In genomic region chr1:156726549-156727226, GRCh38 we compare ENCODE assay signal across 8 cellular contexts. TPM values are rescaled to one million over a fixed set of nuclear protein-coding genes. Genes with fewer than 3 reads are reported as not detected.
DNase-seq lines count a peak whose midpoint lies in the region; ATAC-seq and TF ChIP-seq lines count a peak whose summit lies in the region.

No MANE protein-coding gene starts in this region.

- H3K4me1 Mint-ChIP-seq in GM23338: peaks cover 13% of the 10 kb centered on the region
- H3K4me1 Mint-ChIP-seq in activated CD8-positive, alpha-beta T cell treated with anti-CD3 and anti-CD28 coated beads, Interleukin-2, amount 10 ng/mL, durations not matched to agents 7 days and 5 days (ENCODE audit: low read depth): peaks cover 40% of the 10 kb centered on the region

- peaks cover 34 to 52% (median 47%) of the 10 kb centered on the region in 10 experiments for H3K4me1 ChIP-seq in BLaER1 treated with 17β-estradiol and CSF1 and Interleukin-3, amounts not matched to agents 10 nM and 100 nM
- H3K4me1 ChIP-seq in GM23338 (ENCODE audit: insufficient read depth): peaks cover 28% of the 10 kb centered on the region
- peaks cover 28% of the 10 kb centered on the region for H3K4me1 ChIP-seq in rectal smooth muscle tissue (ENCODE audit: control insufficient read depth, insufficient read depth, low read length)

- no peaks in the 10 kb centered on the region for H3K27me3 ChIP-seq in BLaER1 treated with 17β-estradiol and CSF1 and Interleukin-3, amounts not matched to agents 10 nM and 100 nM
- H3K27me3 ChIP-seq in GM23338 (ENCODE audit: insufficient read depth): no peaks in the 10 kb centered on the region
- H3K27me3 ChIP-seq in rectal smooth muscle tissue (ENCODE audit: control insufficient read depth, insufficient read depth, low read length): no peaks in the 10 kb centered on the region

- peak overlapping the region; percentile 94 to 100 (median 97) for H3K4me2 ChIP-seq in BLaER1 treated with 17β-estradiol and CSF1 and Interleukin-3, amounts not matched to agents 10 nM and 100 nM
- peak overlapping the region; percentile 95 for H3K4me2 ChIP-seq in GM23338

- H3K4me3 ChIP-seq in BLaER1 treated with 17β-estradiol and CSF1 and Interleukin-3, amounts not matched to agents 10 nM and 100 nM: peak overlapping the region; percentile 66 to 98 (median 84)
- H3K4me3 ChIP-seq in GM23338 (peak overlapping the region; percentile 96), fibroblast of the aortic adventitia (ENCODE audit: low read depth, low read length) (peak overlapping the region; percentile 100), rectal smooth muscle tissue (ENCODE audit: low read length) (peak overlapping the region; percentile 89)

- no peaks in the 10 kb centered on the region for H3K9me3 ChIP-seq in BLaER1 treated with 17β-estradiol and CSF1 and Interleukin-3, amounts not matched to agents 10 nM and 100 nM (replicated peaks in 1 of 11)

- peaks cover 27% of the 10 kb centered on the region for H3K36me3 Mint-ChIP-seq in GM23338 (ENCODE audit: low read depth)
- peaks cover 39% of the 10 kb centered on the region for H3K36me3 Mint-ChIP-seq in activated CD8-positive, alpha-beta T cell treated with anti-CD3 and anti-CD28 coated beads, Interleukin-2, amount 10 ng/mL, durations not matched to agents 7 days and 5 days (ENCODE audit: low read depth)

- CTCF ChIA-PET in activated CD8-positive, alpha-beta T cell treated with anti-CD3 and anti-CD28 coated beads, Interleukin-2, amount 10 ng/mL, durations not matched to agents 7 days and 5 days (lab: Charles Lee): interaction anchor here (0.7 to 12.9 kb wide), 65 partner anchors 9 to 341 kb away, joined by 3 to 543 read pairs (median 6); partner anchors contain the start of genes CRABP2, HAPLN2, HDGF and INSRR

- POLR2A ChIA-PET in activated CD8-positive, alpha-beta T cell treated with anti-CD3 and anti-CD28 coated beads, Interleukin-2, amount 10 ng/mL, durations not matched to agents 7 days and 5 days (lab: Charles Lee): interaction anchor here (0.7 to 7.4 kb wide), 9 partner anchors 14 to 1164 kb away, joined by 3 to 68 read pairs (median 16); partner anchors contain the start of genes ASH1L, HDGF, MRPL24 and NTRK1

- peak overlapping the region in 7 of 11 experiments; percentile 24 to 86 (median 86); a peak in 6 of 22 replicates for H3K27ac ChIP-seq in BLaER1 treated with 17β-estradiol and CSF1 and Interleukin-3, amounts not matched to agents 10 nM and 100 nM
- H3K27ac ChIP-seq in GM23338 (ENCODE audit: low read depth): 0 out of 2 replicates have a peak overlapping the region, but pooled peaks have one; percentile 81
- H3K27ac ChIP-seq in rectal smooth muscle tissue (ENCODE audit: low read depth, low read length): no peak overlapping the region

- peaks cover 37% of the 10 kb centered on the region for H3F3A ChIP-seq in GM23338 (replicated peaks; ENCODE audit: low read depth)

- peaks cover 46 to 62% (median 58%) of the 10 kb centered on the region in 11 experiments for H4K20me1 ChIP-seq in BLaER1 treated with 17β-estradiol and CSF1 and Interleukin-3, amounts not matched to agents 10 nM and 100 nM
- H4K20me1 ChIP-seq in GM23338 (replicated peaks; ENCODE audit: insufficient read depth): peaks cover 45% of the 10 kb centered on the region

- H3K79me2 ChIP-seq in GM23338 (replicated peaks; ENCODE audit: insufficient read depth): peaks cover 74% of the 10 kb centered on the region

- no peak overlapping the region for H2AFZ ChIP-seq in GM23338

- ATAC-seq in GM23338 (peak; percentile 16), HG03571 (IDR thresholded peaks at IDR 0.05; ENCODE audit: unreplicated experiment) (no peak)
- ATAC-seq in activated CD8-positive, alpha-beta T cell treated with anti-CD3 and anti-CD28 coated beads, Interleukin-2, amount 10 ng/mL, durations not matched to agents 7 days and 5 days: no peak

- H3K4me3 Mint-ChIP-seq in GM23338: no peak overlapping the region
- H3K4me3 Mint-ChIP-seq in activated CD8-positive, alpha-beta T cell treated with anti-CD3 and anti-CD28 coated beads, Interleukin-2, amount 10 ng/mL, durations not matched to agents 7 days and 5 days: no peak overlapping the region

- TF ChIP-seq CTCF in GM23338 (conservative IDR thresholded peaks at IDR 0.05; ENCODE audit: low read depth in 2 of 2) (peak; percentile 70 to 81), fibroblast of the aortic adventitia (IDR thresholded peaks at IDR 0.05; ENCODE audit: insufficient read depth, low read length) (peak; percentile 63)

- H3K27me3 Mint-ChIP-seq in GM23338 (ENCODE audit: insufficient read depth, low read depth, poor library complexity): peaks cover 6% of the 10 kb centered on the region
- H3K27me3 Mint-ChIP-seq in activated CD8-positive, alpha-beta T cell treated with anti-CD3 and anti-CD28 coated beads, Interleukin-2, amount 10 ng/mL, durations not matched to agents 7 days and 5 days (ENCODE audit: low read depth): no peaks in the 10 kb centered on the region

- peak overlapping the region; percentile 80 to 91 (median 86) for H3K9ac ChIP-seq in BLaER1 treated with 17β-estradiol and CSF1 and Interleukin-3, amounts not matched to agents 10 nM and 100 nM
- peak overlapping the region; percentile 14 for H3K9ac ChIP-seq in rectal smooth muscle tissue (ENCODE audit: low read length)

- H3K27ac Mint-ChIP-seq in GM23338: no peak overlapping the region
- no peak overlapping the region for H3K27ac Mint-ChIP-seq in activated CD8-positive, alpha-beta T cell treated with anti-CD3 and anti-CD28 coated beads, Interleukin-2, amount 10 ng/mL, durations not matched to agents 7 days and 5 days

- peaks cover 37 to 56% (median 39%) of the 10 kb centered on the region in 11 experiments for H3K36me3 ChIP-seq in BLaER1 treated with 17β-estradiol and CSF1 and Interleukin-3, amounts not matched to agents 10 nM and 100 nM
- H3K36me3 ChIP-seq in GM23338 (ENCODE audit: insufficient read depth) (peaks cover 20% of the 10 kb centered on the region), rectal smooth muscle tissue (ENCODE audit: control insufficient read depth, insufficient read depth, low read length) (peaks cover 22% of the 10 kb centered on the region)

- DNase-seq in GM23338 (ENCODE audit: low spot score): peak; percentile 88
- DNase-seq in NCI-H748 treated with DMSO at 0.1 percent for 48 hours (lab: John Stamatoyannopoulos, UW): peak; percentile 61
- DNase-seq in activated CD8-positive, alpha-beta T cell treated with anti-CD3 and anti-CD28 coated beads, Interleukin-2, amount 10 ng/mL, durations not matched to agents 7 days and 5 days: peak; percentile 77
- peak; percentile 78 for DNase-seq in fibroblast of the aortic adventitia (ENCODE audit: low read depth)
- DNase-seq in NCI-H187 treated with DMSO at 0.1 percent for 48 hours (lab: John Stamatoyannopoulos, UW): no peak

- no peaks in the 10 kb centered on the region for H3K9me3 Mint-ChIP-seq in GM23338
- H3K9me3 Mint-ChIP-seq in activated CD8-positive, alpha-beta T cell treated with anti-CD3 and anti-CD28 coated beads, Interleukin-2, amount 10 ng/mL, durations not matched to agents 7 days and 5 days (ENCODE audit: insufficient read depth): no peaks in the 10 kb centered on the region

- H3K9me2 ChIP-seq in GM23338 (ENCODE audit: insufficient read depth): no peaks in the 10 kb centered on the region

TF ChIP-seq in GM23338, 12 proteins besides CTCF, POLR2A, EP300 and RAD21 (continues in another document):
- TF ChIP-seq NANOG (IDR thresholded peaks at IDR 0.05; ENCODE audit: borderline replicate concordance) (no peak), JUNB (IDR thresholded peaks at IDR 0.05; ENCODE audit: unreplicated experiment) (no peak), CREB1 (CRISPR knock-in tag; IDR thresholded peaks at IDR 0.05; ENCODE audit: low read depth) (no peak), ETS1 (IDR thresholded peaks at IDR 0.05) (no peak)

RNA-seq across cellular contexts. Expression of gene METTL25B, which starts 1.6 kb away (rescaled TPM):
- 12.9 and 18.3 TPM in 2 replicates for total RNA-seq in GM23338 (2014; rRNA removed; shearing (Covaris generic))
- 18.1 and 21.1 TPM in 2 replicates for polyA plus RNA-seq in GM23338 (2016; fragmentation: Nextera tagmentation; extraction: Ambion mirVana)
- total RNA-seq in activated CD8-positive, alpha-beta T cell treated with anti-CD3 and anti-CD28 coated beads, Interleukin-2, amount 10 ng/mL, durations not matched to agents 7 days and 5 days: 10 to 100 TPM; 30.0 to 34.0 TPM
- total RNA-seq in fibroblast of the aortic adventitia (ENCODE audit: low replicate concordance): 4.1 and 10.9 TPM in 2 replicates

RNA-seq across cellular contexts. Expression of gene ISG20L2, which starts 1.9 kb away (rescaled TPM):
- 34.9 and 50.9 TPM in 2 replicates for total RNA-seq in GM23338 (2014; rRNA removed; shearing (Covaris generic))
- 22.2 and 23.1 TPM in 2 replicates for polyA plus RNA-seq in GM23338 (2016; fragmentation: Nextera tagmentation; extraction: Ambion mirVana)
- total RNA-seq in activated CD8-positive, alpha-beta T cell treated with anti-CD3 and anti-CD28 coated beads, Interleukin-2, amount 10 ng/mL, durations not matched to agents 7 days and 5 days: 10 to 100 TPM; 56.3 to 58.8 TPM
- 9.9 and 27.4 TPM in 2 replicates for total RNA-seq in fibroblast of the aortic adventitia (ENCODE audit: low replicate concordance)

RNA-seq across cellular contexts. Expression of gene MRPL24, which starts 14.2 kb away (rescaled TPM):
- 18.8 and 23.8 TPM in 2 replicates for total RNA-seq in GM23338 (2014; rRNA removed; shearing (Covaris generic))
- 45.7 and 52.4 TPM in 2 replicates for polyA plus RNA-seq in GM23338 (2016; fragmentation: Nextera tagmentation; extraction: Ambion mirVana)
- 10 to 100 TPM; 59.8 to 62.6 TPM for total RNA-seq in activated CD8-positive, alpha-beta T cell treated with anti-CD3 and anti-CD28 coated beads, Interleukin-2, amount 10 ng/mL, durations not matched to agents 7 days and 5 days
- total RNA-seq in fibroblast of the aortic adventitia (ENCODE audit: low replicate concordance): 19.0 and 42.8 TPM in 2 replicates

RNA-seq across cellular contexts. Expression of gene CRABP2, which starts 21.3 kb away (rescaled TPM):
- total RNA-seq in GM23338 (2014; rRNA removed; shearing (Covaris generic)): 35.1 and 45.9 TPM in 2 replicates
- 137 and 138 TPM in 2 replicates for polyA plus RNA-seq in GM23338 (2016; fragmentation: Nextera tagmentation; extraction: Ambion mirVana)
- total RNA-seq in activated CD8-positive, alpha-beta T cell treated with anti-CD3 and anti-CD28 coated beads, Interleukin-2, amount 10 ng/mL, durations not matched to agents 7 days and 5 days: 1 to 10 TPM; 1.3 to 1.9 TPM
- 62.7 and 68.9 TPM in 2 replicates for total RNA-seq in fibroblast of the aortic adventitia (ENCODE audit: low replicate concordance)

RNA-seq across cellular contexts. Expression of gene HDGF, which starts 24.8 kb away (rescaled TPM):
- 230 and 251 TPM in 2 replicates for total RNA-seq in GM23338 (2014; rRNA removed; shearing (Covaris generic))
- polyA plus RNA-seq in GM23338 (2016; fragmentation: Nextera tagmentation; extraction: Ambion mirVana): 106 and 126 TPM in 2 replicates
- 100 to 1,000 TPM; 261 to 264 TPM for total RNA-seq in activated CD8-positive, alpha-beta T cell treated with anti-CD3 and anti-CD28 coated beads, Interleukin-2, amount 10 ng/mL, durations not matched to agents 7 days and 5 days
- total RNA-seq in fibroblast of the aortic adventitia (ENCODE audit: low replicate concordance): 146 and 299 TPM in 2 replicates
